Comparison of ENCODE assay signal across 8 cellular contexts in genomic region chr14:102316746-102317563, GRCh38. TPM values are rescaled to one million over a fixed set of nuclear protein-coding genes. Genes with fewer than 3 reads are reported as not detected.
DNase-seq lines count a peak whose midpoint lies in the region; ATAC-seq and TF ChIP-seq lines count a peak whose summit lies in the region.

No MANE protein-coding gene starts in this region.

- H3K36me3 ChIP-seq in PC-3 (ENCODE audit: low read depth, low read length) (no peaks in the 10 kb centered on the region), muscle layer of colon (ENCODE audit: insufficient read depth, low read length) (no peaks in the 10 kb centered on the region)

- no peaks in the 10 kb centered on the region for H3F3A ChIP-seq in PC-3 (ENCODE audit: low read length, unreplicated experiment)

- peak; percentile 54 for ATAC-seq in GM21723 (IDR thresholded peaks at IDR 0.05; ENCODE audit: unreplicated experiment)
- peak; percentile 62 for ATAC-seq in PC-3
- ATAC-seq in esophagus mucosa, result peak; percentile 79

- H3K4me1 ChIP-seq in PC-3 (ENCODE audit: insufficient read depth, low read length), result peaks cover 56% of the 10 kb centered on the region
- H3K4me1 ChIP-seq in muscle layer of colon (ENCODE audit: insufficient read depth, low read length), result peaks cover 18% of the 10 kb centered on the region

- peaks cover 67% of the 10 kb centered on the region for H3K4me1 Mint-ChIP-seq in activated T-cell treated with anti-CD3 and anti-CD28 coated beads, Interleukin-2, amount 50 U/mL, for 24 hours (ENCODE audit: low read depth)

- POLR2A ChIA-PET in PC-3 (lab: Charles Lee; ENCODE audit: unreplicated experiment), result no interaction called here

- H3K4me3 Mint-ChIP-seq in activated T-cell treated with anti-CD3 and anti-CD28 coated beads, Interleukin-2, amount 50 U/mL, for 24 hours, result peak overlapping the region; percentile 85

- no peaks in the 10 kb centered on the region for H3K9me3 Mint-ChIP-seq in activated T-cell treated with anti-CD3 and anti-CD28 coated beads, Interleukin-2, amount 50 U/mL, for 24 hours

- no peaks in the 10 kb centered on the region for H3K27me3 ChIP-seq in PC-3 (ENCODE audit: low read length)
- H3K27me3 ChIP-seq in muscle layer of colon (ENCODE audit: control insufficient read depth in 1 of 2, insufficient read depth in 2 of 2, low read length in 2 of 2), result no peaks in the 10 kb centered on the region

- no peaks in the 10 kb centered on the region for H3K9me2 ChIP-seq in PC-3 (replicated peaks; ENCODE audit: low read length)

- peaks cover 15% of the 10 kb centered on the region for H3K36me3 Mint-ChIP-seq in activated T-cell treated with anti-CD3 and anti-CD28 coated beads, Interleukin-2, amount 50 U/mL, for 24 hours (ENCODE audit: low read depth)

- peak overlapping the region; percentile 95 for H3K27ac Mint-ChIP-seq in activated T-cell treated with anti-CD3 and anti-CD28 coated beads, Interleukin-2, amount 50 U/mL, for 24 hours

- DNase-seq in DMS79 (lab: John Stamatoyannopoulos, UW) (peak; percentile 97), PC-3 (peak; percentile 91)
- DNase-seq in Jurkat, Clone E6-1 (ENCODE audit: low read depth, low spot score), result peak; percentile 86
- DNase-seq in activated T-cell treated with anti-CD3 and anti-CD28 coated beads, Interleukin-2, amount 50 U/mL, for 24 hours, result peak; percentile 100
- peak; percentile 94 to 95 for DNase-seq in stimulated activated CD8-positive, alpha-beta memory T cell treated with anti-CD3 and anti-CD28 coated beads, Interleukin-7, amount 100 ng/mL, for 1 hour (ENCODE audit: low read depth in 2 of 2)

- peak overlapping the region; percentile 61 for H3K27ac ChIP-seq in PC-3 (ENCODE audit: low read length)
- peak overlapping the region; percentile 74 for H3K27ac ChIP-seq in muscle layer of colon (ENCODE audit: low read depth, low read length)

- H4K20me1 ChIP-seq in PC-3 (ENCODE audit: low read length), result no peaks in the 10 kb centered on the region

- no TSS peak for BruUV-seq in PC-3 (replicated peaks; lab: Mats Ljungman, UMichigan)

- TF ChIP-seq CTCF in PC-3 (conservative IDR thresholded peaks at IDR 0.05; ENCODE audit: low read depth, low read length), result peak; percentile 67

- peak overlapping the region; percentile 95 for H3K4me2 ChIP-seq in PC-3 (ENCODE audit: low read length)

- peak overlapping the region; percentile 67 for H3K4me3 ChIP-seq in Jurkat, Clone E6-1 (ENCODE audit: low read length)
- H3K4me3 ChIP-seq in PC-3 (ENCODE audit: low read length), result peak overlapping the region; percentile 72
- H3K4me3 ChIP-seq in muscle layer of colon (ENCODE audit: low read depth in 1 of 2, low read length in 2 of 2), result peak overlapping the region; percentile 38 to 80

- H3K9ac ChIP-seq in PC-3 (ENCODE audit: low read length) (peak overlapping the region; percentile 62), muscle layer of colon (ENCODE audit: low read length) (peak overlapping the region; percentile 19)

- intact Hi-C loops in PC-3 (cut with micrococcal nuclease), result loop anchor here (5.0 to 10.0 kb wide), 5 partner anchors 95 to 345 kb away; partner anchors contain the start of gene WDR20

- CTCF ChIA-PET in PC-3 (lab: Charles Lee), result interaction anchor here (0.6 kb wide), 2 partner anchors 88 to 271 kb away, joined by 4 read pairs; no protein-coding TSS in a partner anchor

- H2AFZ ChIP-seq in PC-3 (ENCODE audit: low read length), result peak overlapping the region; percentile 80

- H3K9me3 ChIP-seq in PC-3 (ENCODE audit: low read length), result no peaks in the 10 kb centered on the region
- no peaks in the 10 kb centered on the region for H3K9me3 ChIP-seq in muscle layer of colon (ENCODE audit: low read length)

- H3K27me3 Mint-ChIP-seq in activated T-cell treated with anti-CD3 and anti-CD28 coated beads, Interleukin-2, amount 50 U/mL, for 24 hours, result no peaks in the 10 kb centered on the region

- peaks cover 33% of the 10 kb centered on the region for H3K79me2 ChIP-seq in PC-3 (ENCODE audit: low read length)

RNA-seq across cellular contexts. Expression of gene ZNF839, which starts 2.6 kb away (rescaled TPM):
- polyA plus RNA-seq in Jurkat, Clone E6-1 (2012; ENCODE audit: insufficient read depth, insufficient read length), result 16.5 TPM
- total RNA-seq in PC-3 (2014; rRNA removed) (13.2 and 20.5 TPM in 2 replicates), esophagus mucosa (6.1 TPM)

RNA-seq across cellular contexts. Expression of gene MOK, which starts 12.0 kb away (rescaled TPM):
- polyA plus RNA-seq in Jurkat, Clone E6-1 (2012; ENCODE audit: insufficient read depth, insufficient read length), result 9.6 TPM
- total RNA-seq in PC-3 (2014; rRNA removed) (106 and 108 TPM in 2 replicates), esophagus mucosa (3.5 TPM)

RNA-seq across cellular contexts. Expression of gene CINP, which starts 45.7 kb away (rescaled TPM):
- polyA plus RNA-seq in Jurkat, Clone E6-1 (2012; ENCODE audit: insufficient read depth, insufficient read length), result 58.2 TPM
- 76.9 and 83.6 TPM in 2 replicates for total RNA-seq in PC-3 (2014; rRNA removed)
- total RNA-seq in esophagus mucosa, result 29.6 TPM

RNA-seq across cellular contexts. Expression of gene TECPR2, which starts 45.8 kb away (rescaled TPM):
- 6.5 TPM for polyA plus RNA-seq in Jurkat, Clone E6-1 (2012; ENCODE audit: insufficient read depth, insufficient read length)
- total RNA-seq in PC-3 (2014; rRNA removed) (15.7 and 16.7 TPM in 2 replicates), esophagus mucosa (10.9 TPM)

Comparison
In these comparisons a context has a peak if more than half of its experiments do, and no peak if none do; other contexts are left out.
1. Peak in every context shown above with its lines: DNase-seq, ATAC-seq, H3K4me3 ChIP-seq and H3K27ac ChIP-seq.
2. RNA of gene MOK, which starts 12.0 kb away (total RNA-seq): 106 to 108 TPM in PC-3; 3.5 TPM in esophagus mucosa (single experiment); every median in the first group is over 10 times any median in the second.